In genomic region chr2:43078781-43079755, GRCh38 we compare ENCODE assay signal across 22 cellular contexts.
DNase-seq lines count a peak whose midpoint lies in the region; ATAC-seq, FAIRE-seq and TF ChIP-seq lines count a peak whose summit lies in the region.
"Had no signal": no experiment of that assay in that cellular context is flagged by ENCODE, and none has a peak within 500 bp of the region (broad histone marks: within the 10 kb centered on the region; RNA-seq: fewer than 3 reads in every experiment).

No MANE protein-coding gene starts in this region.

- H3K9ac ChIP-seq in kidney (ENCODE audit: low read length in 2 of 2): no peak overlapping the region

- H3K27ac ChIP-seq in kidney (ENCODE audit: low read depth in 2 of 2, low read length in 2 of 2) (no peak overlapping the region), spleen (peak overlapping the region in 1 of 8 donors; percentile 7), caudate nucleus (ENCODE audit: low read depth, low read length) (no peak overlapping the region)
- H3K27ac ChIP-seq: body of pancreas, SJCRH30, stomach had no signal

- peak; percentile 44 for DNase-seq in cardiac septum (ENCODE audit: low spot score)
- DNase-seq in left cardiac atrium: no peak
- DNase-seq in astrocyte of the spinal cord (ENCODE audit: low read depth, low spot score): peak; percentile 57
- peak; percentile 61 for DNase-seq in kidney
- peak; percentile 55 for DNase-seq in spleen
- no peak for DNase-seq in caudate nucleus (lab: John Stamatoyannopoulos, UW)
- DNase-seq in C1 segment of cervical spinal cord (lab: John Stamatoyannopoulos, UW): no peak
- DNase-seq in activated CD4-positive, alpha-beta T cell treated with anti-CD3 and anti-CD28 coated beads for 1 hour: no peak
- DNase-seq: 8988T; activated naive CD8-positive, alpha-beta T cell treated with anti-CD3 and anti-CD28 coated beads, Interleukin-2, amount 10 ng/mL, durations not matched to agents 7 days and 5 days; body of pancreas; Calu3; foreskin melanocyte; NCI-H748 treated with DMSO at 0.1 percent for 48 hours; SJCRH30; stimulated activated CD4-positive, alpha-beta T cell treated with anti-CD3 and anti-CD28 coated beads, Interleukin-4, amount 100 ng/mL, for 1 hour; stomach; T-helper 1 cell had no signal

- intact Hi-C loops in cardiac septum (cut with DNase I): no loop called here
- intact Hi-C loops in left cardiac atrium (cut with DNase I): no loop called here
- intact Hi-C loops in kidney (cut with DNase I): no loop called here
- intact Hi-C loops in spleen (cut with DNase I; ENCODE audit: low total_unique reads): no loop called here

- H3K9me3 ChIP-seq in kidney (ENCODE audit: control insufficient read depth in 1 of 2, low read length in 2 of 2): no peaks in the 10 kb centered on the region
- no peaks in the 10 kb centered on the region for H3K9me3 ChIP-seq in spleen
- H3K9me3 ChIP-seq: body of pancreas, SJCRH30, stomach had no signal

- H3K4me3 ChIP-seq in astrocyte of the spinal cord (ENCODE audit: low read depth, low read length) (no peak overlapping the region), kidney (ENCODE audit: low read length in 2 of 2) (no peak overlapping the region), spleen (no peak overlapping the region)
- H3K4me3 ChIP-seq: body of pancreas, coronary artery, SJCRH30, smooth muscle cell, stomach had no signal

- H3K4me1 ChIP-seq in kidney (ENCODE audit: control insufficient read depth in 1 of 2, insufficient read depth in 1 of 2, low read depth in 1 of 2, low read length in 2 of 2) (peaks cover 32 to 39% of the 10 kb centered on the region in 2 donors), spleen (peaks cover 12 to 58% (median 35%) of the 10 kb centered on the region in 6 donors)

- WGBS in spleen, 5 donors: 82 to 92% (median 87%) methylated on average over 14 to 15 of the region's 15 CpGs

- in situ Hi-C loops in astrocyte of the spinal cord (cut with HindIII; ENCODE audit: low sequenced_read_pairs): no loop called here

- no peak for FAIRE-seq in kidney (lab: Jason Lieb, UNC)
- FAIRE-seq: GM18507, keratinocyte had no signal

- no peak for TF ChIP-seq CTCF in astrocyte of the spinal cord (IDR thresholded peaks at IDR 0.05; ENCODE audit: low read depth, low read length)
- no peak for TF ChIP-seq CTCF in kidney (IDR thresholded peaks at IDR 0.05; ENCODE audit: borderline replicate concordance, extremely low read depth, insufficient read depth)
- TF ChIP-seq CTCF in spleen (IDR thresholded peaks at IDR 0.05 in 8 of 11, conservative IDR thresholded peaks at IDR 0.05 in 3 of 11): no peak

- no peaks in the 10 kb centered on the region for H3K36me3 ChIP-seq in kidney (ENCODE audit: control insufficient read depth in 1 of 2, insufficient read depth in 2 of 2, low read length in 2 of 2)
- H3K36me3 ChIP-seq in spleen: no peaks in the 10 kb centered on the region
- H3K36me3 ChIP-seq: SJCRH30, stomach had no signal

- H3K27me3 ChIP-seq in spleen (replicated peaks in 1 of 7): no peaks in the 10 kb centered on the region
- H3K27me3 ChIP-seq: body of pancreas, SJCRH30, stomach had no signal

- ATAC-seq in left cardiac atrium: no peak
- ATAC-seq: body of pancreas had no signal

- no peak for TF ChIP-seq POLR2A in spleen (IDR thresholded peaks at IDR 0.05)

Comparison
In these comparisons a context has a peak if more than half of its experiments do, and no peak if none do; other contexts are left out.
1. DNase-seq: peak in cardiac septum (single experiment), astrocyte of the spinal cord (single experiment), kidney (single experiment) and spleen (single experiment); none in left cardiac atrium (single experiment), caudate nucleus (0 of 61), C1 segment of cervical spinal cord (0 of 14) and activated CD4-positive, alpha-beta T cell treated with anti-CD3 and anti-CD28 coated beads for 1 hour (single experiment).